8 cellular contexts compared by ENCODE assay signal in genomic region chr6:57222684-57223077, GRCh38. TPM values are rescaled to one million over a fixed set of nuclear protein-coding genes. Genes with fewer than 3 reads are reported as not detected.
A peak's percentile ranks its signal among the peaks of the same experiment; 100 is the strongest.
DNase-seq lines count a peak whose midpoint lies in the region; ATAC-seq and TF ChIP-seq lines count a peak whose summit lies in the region.

No MANE protein-coding gene starts in this region.

- TF ChIP-seq CTCF in right lobe of liver (IDR thresholded peaks at IDR 0.05), result no peak
- TF ChIP-seq CTCF in transverse colon (IDR thresholded peaks at IDR 0.05), result no peak

- H3K4me3 Mint-ChIP-seq in activated T-cell treated with anti-CD3 and anti-CD28 coated beads, Interleukin-2, amount 50 U/mL, for 72 hours, result peak overlapping the region; percentile 98 to 100

- H3K9me3 ChIP-seq in right lobe of liver, result no peaks in the 10 kb centered on the region
- no peaks in the 10 kb centered on the region for H3K9me3 ChIP-seq in transverse colon

- no peaks in the 10 kb centered on the region for H3K36me3 ChIP-seq in right lobe of liver
- H3K36me3 ChIP-seq in transverse colon, result no peaks in the 10 kb centered on the region

- H3K27me3 ChIP-seq in right lobe of liver (no peaks in the 10 kb centered on the region), transverse colon (no peaks in the 10 kb centered on the region)

- no peak for ATAC-seq in activated T-cell treated with anti-CD3 and anti-CD28 coated beads, Interleukin-2, amount 50 U/mL, for 72 hours (replicated peaks in 1 of 2)
- ATAC-seq in right lobe of liver (no peak), GM18505 (IDR thresholded peaks at IDR 0.05; ENCODE audit: unreplicated experiment) (no peak)

- H3K27ac ChIP-seq in angular gyrus (ENCODE audit: low read depth, low read length) (peak overlapping the region; percentile 76), right lobe of liver (peak overlapping the region in 1 of 3 donors; percentile 67), transverse colon (peak overlapping the region; percentile 89 to 96 (median 94))

- peak; percentile 4 to 7 for DNase-seq in activated T-cell treated with anti-CD3 and anti-CD28 coated beads, Interleukin-2, amount 50 U/mL, for 72 hours
- DNase-seq in activated T-cell treated with anti-CD3 and anti-CD28 coated beads for 4 hours (no peak), right lobe of liver (no peak), transverse colon (no peak), G401 (ENCODE audit: low spot score) (no peak), NCI-H2227 treated with DMSO at 0.1 percent for 48 hours (lab: John Stamatoyannopoulos, UW) (no peak)

- no peaks in the 10 kb centered on the region for H3K9me3 Mint-ChIP-seq in activated T-cell treated with anti-CD3 and anti-CD28 coated beads, Interleukin-2, amount 50 U/mL, for 72 hours

- no peak overlapping the region for H3K27ac Mint-ChIP-seq in activated T-cell treated with anti-CD3 and anti-CD28 coated beads, Interleukin-2, amount 50 U/mL, for 72 hours

- TF ChIP-seq EP300 in transverse colon (IDR thresholded peaks at IDR 0.05; ENCODE audit: low read depth), result no peak

- H3K4me3 ChIP-seq in right lobe of liver, result peak overlapping the region; percentile 88 to 97 (median 95)
- H3K4me3 ChIP-seq in transverse colon, result peak overlapping the region; percentile 76 to 92 (median 86)

- intact Hi-C loops in right lobe of liver (cut with DNase I) (no loop called here), transverse colon (cut with DNase I; ENCODE audit: low total_unique reads) (loop anchor here (5.0 kb wide), 1 partner anchor 45 kb away; no protein-coding TSS in a partner anchor)

- 4% methylated on average over 8 of the region's 8 CpGs for WGBS in right lobe of liver (ENCODE audit: insufficient coverage, low coverage, low lambda C conversion rate, missing lambda C conversion rate)
- 9 to 19% methylated on average over 7 to 8 of the region's 8 CpGs for WGBS in transverse colon (ENCODE audit: low coverage in 1 of 2), 2 donors

- H3K36me3 Mint-ChIP-seq in activated T-cell treated with anti-CD3 and anti-CD28 coated beads, Interleukin-2, amount 50 U/mL, for 72 hours (ENCODE audit: insufficient read depth in 2 of 2), result peaks cover 1 to 2% of the 10 kb centered on the region in 2 donors

- H3K27me3 Mint-ChIP-seq in activated T-cell treated with anti-CD3 and anti-CD28 coated beads, Interleukin-2, amount 50 U/mL, for 72 hours (ENCODE audit: low read depth), result peaks cover 47% of the 10 kb centered on the region

- TF ChIP-seq POLR2A in right lobe of liver (IDR thresholded peaks at IDR 0.05) (no peak), transverse colon (IDR thresholded peaks at IDR 0.05) (no peak), GM18505 (IDR thresholded peaks at IDR 0.05; ENCODE audit: borderline replicate concordance, extremely low read depth, insufficient read depth, insufficient read length) (no peak)

- H3K4me1 ChIP-seq in right lobe of liver (peaks cover 0 to 3% (median 0%) of the 10 kb centered on the region in 4 donors), transverse colon (peaks cover 2 to 26% (median 6%) of the 10 kb centered on the region in 4 donors)

- H3K4me1 Mint-ChIP-seq in activated T-cell treated with anti-CD3 and anti-CD28 coated beads, Interleukin-2, amount 50 U/mL, for 72 hours (ENCODE audit: low read depth), result peaks cover 15% of the 10 kb centered on the region

- in situ Hi-C loops in transverse colon (cut with MboI; ENCODE audit: low pct_ligation_motif_present in 1 of 4, low pct_unique_long_range_greater_than_20kb in 1 of 4, low sequenced_read_pairs in 3 of 4) (no loop called here), G401 (cut with HindIII; ENCODE audit: low sequenced_read_pairs) (no loop called here)

RNA-seq across cellular contexts. Expression of gene RAB23, which starts 0.6 kb away (rescaled TPM):
- 1 to 10 TPM; 2.0 to 2.2 TPM for total RNA-seq in activated T-cell treated with anti-CD3 and anti-CD28 coated beads, Interleukin-2, amount 50 U/mL, for 72 hours
- 1 to 10 TPM; 2.0 to 3.1 (median 2.5) TPM for total RNA-seq in right lobe of liver
- total RNA-seq in transverse colon, result 10 to 100 TPM; 21.7 to 28.5 (median 25.1) TPM
- total RNA-seq in G401 (2014; rRNA removed; shearing (Covaris generic)), result 26.7 and 32.7 TPM in 2 replicates

RNA-seq across cellular contexts. Expression of gene BAG2, which starts 50.6 kb away (rescaled TPM):
- 1 to 10 TPM; 5.5 to 5.8 TPM for total RNA-seq in activated T-cell treated with anti-CD3 and anti-CD28 coated beads, Interleukin-2, amount 50 U/mL, for 72 hours
- total RNA-seq in right lobe of liver (1 to 10 TPM; 2.8 to 6.2 (median 4.3) TPM), transverse colon (10 to 100 TPM in 3 of 4 donors, 1 to 10 TPM in 1; 7.1 to 49.0 (median 10.7) TPM)
- total RNA-seq in G401 (2014; rRNA removed; shearing (Covaris generic)), result 26.6 and 31.7 TPM in 2 replicates

Comparison
In these comparisons a context has a peak if more than half of its experiments do, and no peak if none do; other contexts are left out.
1. DNase-seq: peak in activated T-cell treated with anti-CD3 and anti-CD28 coated beads, Interleukin-2, amount 50 U/mL, for 72 hours (2 of 2); none in activated T-cell treated with anti-CD3 and anti-CD28 coated beads for 4 hours (single experiment), right lobe of liver (0 of 3), transverse colon (single experiment), G401 (single experiment) and NCI-H2227 treated with DMSO at 0.1 percent for 48 hours (single experiment).